1 cellular context compared by ENCODE assay signal in genomic region chr9:129569506-129570449, GRCh38.
A peak's percentile ranks its signal among the peaks of the same experiment; 100 is the strongest.
TF ChIP-seq lines count a peak whose summit lies in the region.

No MANE protein-coding gene starts in this region.

TF ChIP-seq in K562, 482 proteins besides CTCF, POLR2A, EP300 and RAD21 (continued from another document and continues in another):
- 0 out of 2 replicates have a peak, but pooled peaks have one; percentile 18 for TF ChIP-seq CREB3L1 (IDR thresholded peaks at IDR 0.05; ENCODE audit: borderline replicate concordance, low read depth)
- no peak for TF ChIP-seq DLX4 (CRISPR knock-in tag; IDR thresholded peaks at IDR 0.05)
- no peak for TF ChIP-seq ZNF354B (CRISPR knock-in tag; IDR thresholded peaks at IDR 0.05)
- TF ChIP-seq ATF1 (CRISPR knock-in tag; IDR thresholded peaks at IDR 0.05), result no peak
- 0 out of 2 replicates have a peak, but pooled peaks have one; percentile 8 for TF ChIP-seq ATF1 (tag; IDR thresholded peaks at IDR 0.05)
- peak; percentile 38; the same call in 1 of the 2 replicates for TF ChIP-seq RB1 (IDR thresholded peaks at IDR 0.05; ENCODE audit: low read depth)
- TF ChIP-seq CGGBP1 (CRISPR knock-in tag; IDR thresholded peaks at IDR 0.05), result no peak
- peak; percentile 55; the same call in 1 of the 2 replicates for TF ChIP-seq HDAC2 (IDR thresholded peaks at IDR 0.05)
- peak; percentile 84 for TF ChIP-seq TFAP4 (CRISPR knock-in tag; IDR thresholded peaks at IDR 0.05; ENCODE audit: borderline replicate concordance)
- TF ChIP-seq NFXL1 (CRISPR knock-in tag; IDR thresholded peaks at IDR 0.05), result no peak
- TF ChIP-seq GTF3C2 (IDR thresholded peaks at IDR 0.05; ENCODE audit: borderline replicate concordance, extremely low read depth, insufficient read length), result no peak
- TF ChIP-seq MTA3 (IDR thresholded peaks at IDR 0.05; ENCODE audit: borderline replicate concordance), result peak; percentile 49; the same call in 1 of the 2 replicates
- no peak for TF ChIP-seq ZZZ3 (IDR thresholded peaks at IDR 0.05)
- peak; percentile 17 for TF ChIP-seq PRDM10 (IDR thresholded peaks at IDR 0.05; ENCODE audit: partially characterized antibody)
- peak; percentile 46; the same call in 1 of the 2 replicates for TF ChIP-seq ELF1 (tag; IDR thresholded peaks at IDR 0.05)
- TF ChIP-seq ZEB2 (IDR thresholded peaks at IDR 0.05), result 0 out of 2 replicates have a peak, but pooled peaks have one; percentile 24
- 0 out of 2 replicates have a peak, but pooled peaks have one; percentile 47 for TF ChIP-seq CREB3 (tag; conservative IDR thresholded peaks at IDR 0.05; ENCODE audit: low read depth)
- TF ChIP-seq C11orf30 (IDR thresholded peaks at IDR 0.05; ENCODE audit: low read depth), result peak; percentile 76
- TF ChIP-seq ZBTB1 (CRISPR knock-in tag; IDR thresholded peaks at IDR 0.05; ENCODE audit: borderline replicate concordance, low read depth), result no peak
- peak; percentile 46; the same call in 1 of the 2 replicates for TF ChIP-seq ZBTB2 (IDR thresholded peaks at IDR 0.05)
- TF ChIP-seq CHD4 (IDR thresholded peaks at IDR 0.05; ENCODE audit: insufficient read depth, insufficient replicate concordance, low read depth, low read length, poor library complexity, severe bottlenecking), result peak; percentile 61
- peak; percentile 78 for TF ChIP-seq BCOR (IDR thresholded peaks at IDR 0.05)
- TF ChIP-seq HMGN3 (IDR thresholded peaks at IDR 0.05; ENCODE audit: borderline replicate concordance, extremely low read depth, insufficient read length, low read depth, low read length), result no peak
- TF ChIP-seq HDAC1 (IDR thresholded peaks at IDR 0.05), result 0 out of 4 replicates have a peak, but pooled peaks of 1 of the 2 experiments have one; percentile 14
- TF ChIP-seq GABPB1 (CRISPR knock-in tag; IDR thresholded peaks at IDR 0.05), result peak; percentile 7; the same call in 1 of the 2 replicates
- TF ChIP-seq ZNF282 (CRISPR knock-in tag; IDR thresholded peaks at IDR 0.05), result no peak
- no peak for TF ChIP-seq POLR3G (IDR thresholded peaks at IDR 0.05; ENCODE audit: extremely low read depth, insufficient read length, insufficient replicate concordance)
- no peak for TF ChIP-seq SRSF1 (IDR thresholded peaks at IDR 0.05; ENCODE audit: low read depth, low read length)
- no peak for TF ChIP-seq ATF2 (CRISPR knock-in tag; IDR thresholded peaks at IDR 0.05)
- no peak for TF ChIP-seq THRB (CRISPR knock-in tag; conservative IDR thresholded peaks at IDR 0.05)
- TF ChIP-seq SP1 (CRISPR knock-in tag; IDR thresholded peaks at IDR 0.05), result peak; percentile 63
- no peak for TF ChIP-seq ZNF583 (CRISPR knock-in tag; IDR thresholded peaks at IDR 0.05)
- TF ChIP-seq FOXJ3 (CRISPR knock-in tag; IDR thresholded peaks at IDR 0.05), result no peak
- TF ChIP-seq HDAC8 (tag; IDR thresholded peaks at IDR 0.05), result no peak
- TF ChIP-seq ESRRA (IDR thresholded peaks at IDR 0.05; ENCODE audit: borderline replicate concordance, low read depth), result peak; percentile 76
- TF ChIP-seq ZKSCAN8 (CRISPR knock-in tag; IDR thresholded peaks at IDR 0.05), result 0 out of 2 replicates have a peak, but pooled peaks have one; percentile 15
- TF ChIP-seq NR2C1 (IDR thresholded peaks at IDR 0.05), result no peak
- TF ChIP-seq NR2C1 (tag; IDR thresholded peaks at IDR 0.05), result 0 out of 2 replicates have a peak, but pooled peaks have one; percentile 17
- peak; percentile 18; the same call in 1 of the 2 replicates for TF ChIP-seq SPI1 (IDR thresholded peaks at IDR 0.05; ENCODE audit: borderline replicate concordance, low read depth, low read length)
- peak; percentile 51 for TF ChIP-seq ZFX (CRISPR knock-in tag; IDR thresholded peaks at IDR 0.05)
- no peak for TF ChIP-seq ZNF449 (CRISPR knock-in tag; IDR thresholded peaks at IDR 0.05)
- TF ChIP-seq RBM25 (IDR thresholded peaks at IDR 0.05; ENCODE audit: low read depth, low read length, severe bottlenecking), result no peak
- no peak for TF ChIP-seq ID3 (CRISPR knock-in tag; IDR thresholded peaks at IDR 0.05)
- 0 out of 2 replicates have a peak, but pooled peaks have one; percentile 40 for TF ChIP-seq ID3 (tag; IDR thresholded peaks at IDR 0.05)
- peak; percentile 7; the same call in 1 of the 2 replicates for TF ChIP-seq NFRKB (IDR thresholded peaks at IDR 0.05; ENCODE audit: low read depth)
- peak; percentile 25; the same call in 1 of the 2 replicates for TF ChIP-seq GATAD2A (IDR thresholded peaks at IDR 0.05)
- no peak for TF ChIP-seq ZNF707 (CRISPR knock-in tag; conservative IDR thresholded peaks at IDR 0.05)
- peak; percentile 99 for TF ChIP-seq ZNF263 (CRISPR knock-in tag; IDR thresholded peaks at IDR 0.05; ENCODE audit: borderline replicate concordance)
- TF ChIP-seq MTA1 (IDR thresholded peaks at IDR 0.05; ENCODE audit: borderline replicate concordance), result 0 out of 2 replicates have a peak, but pooled peaks have one; percentile 45
- TF ChIP-seq STAG1 (CRISPR knock-in tag; IDR thresholded peaks at IDR 0.05; ENCODE audit: borderline replicate concordance), result no peak; the same call in 1 of the 2 replicates
